13 cellular contexts compared by ENCODE assay signal in genomic region chr2:239756392-239757153, GRCh38.
DNase-seq lines count a peak whose midpoint lies in the region; ATAC-seq, FAIRE-seq and TF ChIP-seq lines count a peak whose summit lies in the region.
"Had no signal": no experiment of that assay in that cellular context is flagged by ENCODE, and none has a peak within 500 bp of the region (broad histone marks: within the 10 kb centered on the region; RNA-seq: fewer than 3 reads in every experiment).

No MANE protein-coding gene starts in this region.

- peaks cover 12% of the 10 kb centered on the region; the same call in 1 of the 2 replicates for H3K23me2 ChIP-seq in H1 (ENCODE audit: low read depth, low read length)

- DNase-seq in CD4-positive, alpha-beta T cell = no peak
- DNase-seq in SJSA1 (ENCODE audit: low read depth in 1 of 2, low spot score in 2 of 2) (peak in 1 of 2 experiments; percentile 39), H1 (ENCODE audit: low read depth in 1 of 2, low spot score in 2 of 2) (no peak), GF-D8 (lab: John Stamatoyannopoulos, UW) (no peak), NCI-H2107 treated with DMSO at 0.1 percent for 48 hours (lab: John Stamatoyannopoulos, UW; ENCODE audit: unreplicated experiment) (no peak), NCI-H510A (lab: John Stamatoyannopoulos, UW) (no peak)
- DNase-seq: activated CD4-positive, alpha-beta memory T cell treated with anti-CD3 and anti-CD28 coated beads, Interleukin-2, amount 10 ng/mL, durations not matched to agents 7 days and 5 days; dermis blood vessel endothelial cell; H7; NCI-H774 had no signal

- TF ChIP-seq EP300 in H1 (IDR thresholded peaks at IDR 0.05; ENCODE audit: borderline replicate concordance in 1 of 2, low read depth in 2 of 2, low read length in 2 of 2) (no peak), neural cell (conservative IDR thresholded peaks at IDR 0.05; ENCODE audit: poor library complexity, severe bottlenecking) (peak; percentile 83)

- no peaks in the 10 kb centered on the region for H3K27me3 Mint-ChIP-seq in CD4-positive, alpha-beta T cell
- H3K27me3 Mint-ChIP-seq: activated CD4-positive, alpha-beta memory T cell treated with anti-CD3 and anti-CD28 coated beads, Interleukin-2, amount 10 ng/mL, durations not matched to agents 7 days and 5 days had no signal

- peaks cover 0 to 2% of the 10 kb centered on the region in 2 experiments for H4K20me1 ChIP-seq in H1 (replicated peaks in 1 of 2; ENCODE audit: control insufficient read depth in 1 of 2, insufficient read depth in 2 of 2, low read length in 2 of 2)
- no peaks in the 10 kb centered on the region for H4K20me1 ChIP-seq in neural cell (ENCODE audit: insufficient read depth)

- no peaks in the 10 kb centered on the region for H3K9me3 Mint-ChIP-seq in CD4-positive, alpha-beta T cell
- H3K9me3 Mint-ChIP-seq: activated CD4-positive, alpha-beta memory T cell treated with anti-CD3 and anti-CD28 coated beads, Interleukin-2, amount 10 ng/mL, durations not matched to agents 7 days and 5 days had no signal

- H3K4me3 ChIP-seq in SJSA1 (no peak overlapping the region), H1 (ENCODE audit: extremely low read depth in 1 of 4, insufficient read depth in 2 of 4, low read depth in 3 of 4, low read length in 4 of 4) (no peak overlapping the region), neural cell (ENCODE audit: low read length) (peak overlapping the region; percentile 52)
- H3K4me3 ChIP-seq: lung had no signal

- H4K91ac ChIP-seq in H1 (replicated peaks; ENCODE audit: insufficient read length, low read length) = no peak overlapping the region

- H3F3A ChIP-seq in neural cell (ENCODE audit: insufficient read depth, low read length, poor library complexity, severe bottlenecking) = no peaks in the 10 kb centered on the region

- H3K36me3 ChIP-seq in SJSA1 (no peaks in the 10 kb centered on the region), H1 (ENCODE audit: control insufficient read depth in 2 of 4, insufficient read depth in 4 of 4, low read length in 3 of 4) (no peaks in the 10 kb centered on the region), neural cell (ENCODE audit: insufficient read depth, low read length) (no peaks in the 10 kb centered on the region)

- H2BK15ac ChIP-seq in H1 (ENCODE audit: low read length) = no peak overlapping the region

- H3K27me3 ChIP-seq in CD4-positive, alpha-beta T cell (ENCODE audit: control insufficient read depth, insufficient read depth, low read length) = no peaks in the 10 kb centered on the region
- H3K27me3 ChIP-seq in SJSA1 (replicated peaks) (no peaks in the 10 kb centered on the region), H1 (replicated peaks in 1 of 4; ENCODE audit: control insufficient read depth in 3 of 4, extremely low read depth in 1 of 4, insufficient read depth in 3 of 4, low read length in 3 of 4) (no peaks in the 10 kb centered on the region; a peak in 1 of 7 replicates), neural cell (ENCODE audit: insufficient read depth, low read depth, low read length) (no peaks in the 10 kb centered on the region)

- H4K5ac ChIP-seq in H1 (ENCODE audit: insufficient read length, low read depth, low read length) = no peak overlapping the region

- peaks cover 45% of the 10 kb centered on the region for H3K4me1 ChIP-seq in SJSA1 (replicated peaks)
- H3K4me1 ChIP-seq in H1 (replicated peaks in 1 of 4; ENCODE audit: control insufficient read depth in 3 of 4, insufficient read depth in 4 of 4, low read length in 3 of 4) = peaks cover 0 to 11% (median 1%) of the 10 kb centered on the region in 4 experiments; a peak in 4 of 7 replicates

- H3K9me3 ChIP-seq in CD4-positive, alpha-beta T cell (ENCODE audit: control insufficient read depth, low read length) = peaks cover 5% of the 10 kb centered on the region
- H3K9me3 ChIP-seq in SJSA1 (replicated peaks) (no peaks in the 10 kb centered on the region), H1 (ENCODE audit: insufficient read depth in 2 of 2, low read depth in 1 of 2, low read length in 1 of 2) (no peaks in the 10 kb centered on the region), neural cell (ENCODE audit: low read length) (no peaks in the 10 kb centered on the region)

- peak; percentile 40 for ATAC-seq in CD4-positive, alpha-beta T cell (ENCODE audit: poor library complexity)
- ATAC-seq in SK-N-SH treated with all-trans-retinoic acid at 6 μM for 48 hours = no peak

- H3K36me3 Mint-ChIP-seq in CD4-positive, alpha-beta T cell (ENCODE audit: low read depth) = no peaks in the 10 kb centered on the region

- H3K4ac ChIP-seq in H1 (replicated peaks; ENCODE audit: insufficient read length, low read depth, low read length) = no peak overlapping the region

- no peak overlapping the region for H3K56ac ChIP-seq in H1 (replicated peaks; ENCODE audit: insufficient read length, low read depth, low read length)

- H3K4me3 Mint-ChIP-seq in CD4-positive, alpha-beta T cell = no peak overlapping the region
- H3K4me3 Mint-ChIP-seq: activated CD4-positive, alpha-beta memory T cell treated with anti-CD3 and anti-CD28 coated beads, Interleukin-2, amount 10 ng/mL, durations not matched to agents 7 days and 5 days had no signal

- no peak overlapping the region for H2BK12ac ChIP-seq in H1 (ENCODE audit: low read depth, low read length)

- H3K4me2 ChIP-seq in H1 (ENCODE audit: insufficient read depth in 1 of 2, low read depth in 2 of 2, low read length in 2 of 2) (no peak overlapping the region), neural cell (ENCODE audit: low read length) (peak overlapping the region; percentile 77)

- TF ChIP-seq RAD21 in H1 (IDR thresholded peaks at IDR 0.05 in 1 of 2, conservative IDR thresholded peaks at IDR 0.05 in 1 of 2; ENCODE audit: low read depth in 2 of 2, low read length in 2 of 2) (no peak; a peak in 1 of 4 replicates), neural cell (conservative IDR thresholded peaks at IDR 0.05) (peak; percentile 50)

- POLR2A ChIA-PET in CD4-positive, alpha-beta T cell (lab: Charles Lee) = no interaction called here
- POLR2A ChIA-PET in H1 (lab: Charles Lee; ENCODE audit: partially characterized antibody) = no interaction called here

- no peak overlapping the region for H2BK120ac ChIP-seq in H1 (replicated peaks; ENCODE audit: low read depth, low read length)

- no peak overlapping the region for H3K9ac ChIP-seq in H1 (replicated peaks in 1 of 4; ENCODE audit: extremely low read depth in 1 of 4, low read depth in 3 of 4, low read length in 3 of 4)
- H3K9ac ChIP-seq in neural cell (ENCODE audit: low read length) = peak overlapping the region; percentile 68

- TF ChIP-seq POLR2A in H1 (IDR thresholded peaks at IDR 0.05; ENCODE audit: control extremely low read depth in 1 of 2, low read depth in 2 of 2, low read length in 2 of 2) = no peak

- H3K18ac ChIP-seq in H1 (ENCODE audit: extremely low read depth, low read length) = no peak overlapping the region

- no peak overlapping the region for H2BK20ac ChIP-seq in H1 (ENCODE audit: low read length)

- no peak overlapping the region for H2AFZ ChIP-seq in H1 (ENCODE audit: low read length)
- peak overlapping the region; percentile 75 for H2AFZ ChIP-seq in neural cell (ENCODE audit: low read depth, low read length)

- CTCF ChIA-PET in CD4-positive, alpha-beta T cell (lab: Charles Lee) = no interaction called here
- CTCF ChIA-PET in H1 (lab: Charles Lee; ENCODE audit: partially characterized antibody) = no interaction called here

- no peak overlapping the region for H4K8ac ChIP-seq in H1 (ENCODE audit: extremely low read depth, insufficient read depth, low read length)

- H2BK5ac ChIP-seq in H1 (ENCODE audit: low read depth, low read length) = no peak overlapping the region

- H3K4me1 Mint-ChIP-seq in CD4-positive, alpha-beta T cell (ENCODE audit: low read depth) = peaks cover 36% of the 10 kb centered on the region

- no peak for FAIRE-seq in H1 (lab: Jason Lieb, UNC)

- H3K27ac Mint-ChIP-seq in CD4-positive, alpha-beta T cell = no peak overlapping the region
- H3K27ac Mint-ChIP-seq: activated CD4-positive, alpha-beta memory T cell treated with anti-CD3 and anti-CD28 coated beads, Interleukin-2, amount 10 ng/mL, durations not matched to agents 7 days and 5 days had no signal

- intact Hi-C loops in CD4-positive, alpha-beta T cell (cut with DNase I, micrococcal nuclease) = no loop called here

- H3K79me2 ChIP-seq in H1 (ENCODE audit: control insufficient read depth in 1 of 2, insufficient read depth in 2 of 2, low read length in 2 of 2) (no peaks in the 10 kb centered on the region), neural cell (replicated peaks; ENCODE audit: insufficient read depth, low read length) (no peaks in the 10 kb centered on the region)

- H3K9me2 ChIP-seq in neural cell (ENCODE audit: insufficient read depth, low read length) = no peaks in the 10 kb centered on the region

- 87% methylated on average over 22 of the region's 22 CpGs; no CpG with 5 or more reads in 1 of the 2 experiments for WGBS in H1 (ENCODE audit: extremely low coverage in 1 of 2, insufficient coverage in 1 of 2, insufficient read length in 1 of 2, insufficient replicate concordance in 2 of 2, low coverage in 1 of 2, low lambda C conversion rate in 2 of 2, missing lambda C conversion rate in 1 of 2), 2 experiments

- H3K27ac ChIP-seq in CD4-positive, alpha-beta T cell (ENCODE audit: low read depth, low read length) = no peak overlapping the region
- peak overlapping the region; percentile 84; the same call in 1 of the 2 replicates for H3K27ac ChIP-seq in SJSA1
- H3K27ac ChIP-seq in H1 (ENCODE audit: low read depth, low read length) = no peak overlapping the region
- peak overlapping the region; percentile 93 for H3K27ac ChIP-seq in neural cell (ENCODE audit: low read length)

- no peak overlapping the region for H3K23ac ChIP-seq in H1 (ENCODE audit: insufficient read length)

- H3K14ac ChIP-seq in H1 (ENCODE audit: insufficient read length) = no peak overlapping the region

- H2AK5ac ChIP-seq in H1 (ENCODE audit: low read depth, low read length) = no peak overlapping the region

- TF ChIP-seq CTCF in CD4-positive, alpha-beta T cell (IDR thresholded peaks at IDR 0.05) = no peak
- TF ChIP-seq CTCF in H1 (IDR thresholded peaks at IDR 0.05; ENCODE audit: control extremely low read depth in 1 of 3, insufficient read depth in 1 of 3, low read depth in 1 of 3, low read length in 3 of 3) (peak; percentile 11 to 36 (median 12); a peak in 3 of 4 replicates), neural cell (IDR thresholded peaks at IDR 0.05; ENCODE audit: poor library complexity, severe bottlenecking) (no peak)

- no peaks in the 10 kb centered on the region for H3K79me1 ChIP-seq in H1 (ENCODE audit: low read depth, low read length)

TF ChIP-seq in H1, 55 proteins besides CTCF, POLR2A, EP300 and RAD21 (continues in another document):
- TF ChIP-seq CHD2 (IDR thresholded peaks at IDR 0.05; ENCODE audit: low read length) (no peak), SP2 (IDR thresholded peaks at IDR 0.05; ENCODE audit: low read length) (no peak)

TF ChIP-seq in neural cell, 6 proteins besides CTCF, POLR2A, EP300 and RAD21 (continues in another document):
- TF ChIP-seq EZH2 (IDR thresholded peaks at IDR 0.05; ENCODE audit: borderline replicate concordance, insufficient read depth, low read length, poor library complexity, severe bottlenecking) = no peak
- peak; percentile 34 for TF ChIP-seq MXI1 (conservative IDR thresholded peaks at IDR 0.05; ENCODE audit: poor library complexity, severe bottlenecking)

Comparison
In these comparisons a context has a peak if more than half of its experiments do, and no peak if none do; other contexts are left out.
1. H3K27ac ChIP-seq: peak in SJSA1 (single experiment) and neural cell (single experiment); none in CD4-positive, alpha-beta T cell (single experiment) and H1 (single experiment).
2. CTCF ChIP-seq: peak in H1 (3 of 3); none in CD4-positive, alpha-beta T cell (single experiment) and neural cell (single experiment).